15 cellular contexts compared by ENCODE assay signal in genomic region chr4:169103966-169104412, GRCh38.
DNase-seq lines count a peak whose midpoint lies in the region; ATAC-seq, FAIRE-seq and TF ChIP-seq lines count a peak whose summit lies in the region.
"Had no signal": no experiment of that assay in that cellular context is flagged by ENCODE, and none has a peak within 500 bp of the region (broad histone marks: within the 10 kb centered on the region; RNA-seq: fewer than 3 reads in every experiment).

No MANE protein-coding gene starts in this region.

- CTCF ChIA-PET in HepG2 (lab: Yijun Ruan, JAX; ENCODE audit: low intra/inter-chr PET ratio, low total read pairs), result no interaction called here
- CTCF ChIA-PET in CD8-positive, alpha-beta memory T cell (lab: Charles Lee), result no interaction called here

- H3K9me3 ChIP-seq in HepG2 (ENCODE audit: low read length) (no peaks in the 10 kb centered on the region), psoas muscle (no peaks in the 10 kb centered on the region)
- H3K9me3 ChIP-seq in CD8-positive, alpha-beta memory T cell (ENCODE audit: low read length), result no peaks in the 10 kb centered on the region

- no TSS peak for BruUV-seq in HepG2 (replicated peaks; lab: Mats Ljungman, UMichigan)

- H3K4me1 Mint-ChIP-seq in CD8-positive, alpha-beta memory T cell, result no peaks in the 10 kb centered on the region
- H3K4me1 Mint-ChIP-seq: activated CD4-positive, alpha-beta T cell treated with anti-CD3 and anti-CD28 coated beads for 36 hours; activated naive CD4-positive, alpha-beta T cell treated with anti-CD3 and anti-CD28 coated beads, Interleukin-2, amount 50 U/mL, for 24 hours; CD4-positive, CD25-positive, alpha-beta regulatory T cell had no signal

- no peak overlapping the region for H3K4me3 Mint-ChIP-seq in CD8-positive, alpha-beta memory T cell
- H3K4me3 Mint-ChIP-seq: activated CD4-positive, alpha-beta T cell treated with anti-CD3 and anti-CD28 coated beads for 36 hours; activated naive CD4-positive, alpha-beta T cell treated with anti-CD3 and anti-CD28 coated beads, Interleukin-2, amount 50 U/mL, for 24 hours; CD4-positive, CD25-positive, alpha-beta regulatory T cell had no signal

- H3K27ac Mint-ChIP-seq in CD8-positive, alpha-beta memory T cell, result no peak overlapping the region
- H3K27ac Mint-ChIP-seq: activated CD4-positive, alpha-beta T cell treated with anti-CD3 and anti-CD28 coated beads for 36 hours; activated naive CD4-positive, alpha-beta T cell treated with anti-CD3 and anti-CD28 coated beads, Interleukin-2, amount 50 U/mL, for 24 hours; CD4-positive, CD25-positive, alpha-beta regulatory T cell had no signal

- H3K4me2 ChIP-seq in HepG2 (ENCODE audit: low read depth, low read length), result no peak overlapping the region
- H3K4me2 ChIP-seq: KMS-11 had no signal

- H3K36me3 Mint-ChIP-seq in CD8-positive, alpha-beta memory T cell, result no peaks in the 10 kb centered on the region
- H3K36me3 Mint-ChIP-seq: activated naive CD4-positive, alpha-beta T cell treated with anti-CD3 and anti-CD28 coated beads, Interleukin-2, amount 50 U/mL, for 24 hours; CD4-positive, CD25-positive, alpha-beta regulatory T cell had no signal

- DNase-seq in COR-L47 (lab: John Stamatoyannopoulos, UW), result peak; percentile 78
- peak; percentile 87 for DNase-seq in M059J (ENCODE audit: low read depth)
- no peak for DNase-seq in HepG2 (ENCODE audit: low spot score)
- DNase-seq in CD8-positive, alpha-beta memory T cell, result no peak
- no peak for DNase-seq in superior temporal gyrus (ENCODE audit: extremely low spot score)
- no peak for DNase-seq in psoas muscle
- DNase-seq in MV-4-11 (lab: John Stamatoyannopoulos, UW), result no peak
- DNase-seq: activated CD4-positive, alpha-beta T cell treated with anti-CD3 and anti-CD28 coated beads for 36 hours; CD4-positive, CD25-positive, alpha-beta regulatory T cell; kidney glomerular epithelial cell had no signal

- intact Hi-C loops in HepG2 (cut with micrococcal nuclease; ENCODE audit: unreplicated experiment), result no loop called here
- intact Hi-C loops in psoas muscle (cut with DNase I), result no loop called here

- H3K27me3 Mint-ChIP-seq in CD8-positive, alpha-beta memory T cell, result peaks cover 0 to 19% of the 10 kb centered on the region in 2 donors

- TF ChIP-seq EP300 in HepG2 (IDR thresholded peaks at IDR 0.05; ENCODE audit: low read depth in 2 of 2, low read length in 2 of 2) (no peak), HepG2 (CRISPR knock-in tag; IDR thresholded peaks at IDR 0.05; ENCODE audit: borderline replicate concordance) (no peak)

- TF ChIP-seq RAD21 in HepG2 (CRISPR knock-in tag; IDR thresholded peaks at IDR 0.05), result no peak

- no peak overlapping the region for H3K9ac ChIP-seq in HepG2 (ENCODE audit: insufficient read depth, low read depth, low read length)
- H3K9ac ChIP-seq: KMS-11 had no signal

- peaks cover 26% of the 10 kb centered on the region for H3K4me1 ChIP-seq in HepG2 (ENCODE audit: insufficient read depth, low read length)
- H3K4me1 ChIP-seq in CD8-positive, alpha-beta memory T cell (ENCODE audit: insufficient read depth, low read length), result no peaks in the 10 kb centered on the region
- H3K4me1 ChIP-seq in psoas muscle, result peaks cover 3% of the 10 kb centered on the region

- TF ChIP-seq POLR2A in HepG2 (IDR thresholded peaks at IDR 0.05; ENCODE audit: insufficient read depth in 1 of 2, low read depth in 2 of 2, low read length in 2 of 2), result no peak

- H3K4me3 ChIP-seq in HepG2 (replicated peaks in 1 of 3; ENCODE audit: insufficient read depth in 1 of 3, low read depth in 2 of 3, low read length in 3 of 3) (no peak overlapping the region), psoas muscle (no peak overlapping the region)
- H3K4me3 ChIP-seq in CD8-positive, alpha-beta memory T cell (ENCODE audit: low read length), result no peak overlapping the region

- H4K20me1 ChIP-seq in HepG2 (ENCODE audit: insufficient read depth, low read length), result no peaks in the 10 kb centered on the region

- H3K36me3 ChIP-seq in HepG2 (replicated peaks in 1 of 2; ENCODE audit: control insufficient read depth in 1 of 2, insufficient read depth in 2 of 2, low read length in 2 of 2), result peaks cover 6 to 10% of the 10 kb centered on the region in 2 experiments; a peak in 3 of 5 replicates
- H3K36me3 ChIP-seq in CD8-positive, alpha-beta memory T cell (ENCODE audit: insufficient read depth, low read length), result no peaks in the 10 kb centered on the region
- H3K36me3 ChIP-seq in psoas muscle (ENCODE audit: insufficient read depth in 1 of 2, low read depth in 1 of 2), result peaks cover 4 to 39% of the 10 kb centered on the region in 2 donors

- H3K9me3 Mint-ChIP-seq in CD8-positive, alpha-beta memory T cell, result no peaks in the 10 kb centered on the region
- H3K9me3 Mint-ChIP-seq: activated naive CD4-positive, alpha-beta T cell treated with anti-CD3 and anti-CD28 coated beads, Interleukin-2, amount 50 U/mL, for 24 hours had no signal

- FAIRE-seq in HepG2 (lab: Jason Lieb, UNC), result no peak
- FAIRE-seq: endothelial cell of umbilical vein had no signal

- H2AFZ ChIP-seq in HepG2 (ENCODE audit: low read length), result no peak overlapping the region

- H3K79me2 ChIP-seq in HepG2 (ENCODE audit: insufficient read depth, low read length), result no peaks in the 10 kb centered on the region

- POLR2A ChIA-PET in HepG2 (lab: Yijun Ruan, JAX), result no interaction called here
- POLR2A ChIA-PET in CD8-positive, alpha-beta memory T cell (lab: Charles Lee), result no interaction called here

- WGBS in HepG2 (ENCODE audit: low lambda C conversion rate), result 90% methylated on average over 3 of the region's 3 CpGs
- 63 to 72% (median 64%) methylated on average over 3 of the region's 3 CpGs for WGBS in psoas muscle, 3 donors

- H3K27ac ChIP-seq in VCaP (peak overlapping the region; percentile 96), HepG2 (ENCODE audit: extremely low read length, insufficient read depth, low read length) (no peak overlapping the region), psoas muscle (no peak overlapping the region)
- no peak overlapping the region for H3K27ac ChIP-seq in CD8-positive, alpha-beta memory T cell (ENCODE audit: low read depth, low read length)
- H3K27ac ChIP-seq: KMS-11 had no signal

- no peak for TF ChIP-seq CTCF in VCaP (conservative IDR thresholded peaks at IDR 0.05)
- TF ChIP-seq CTCF in HepG2 (CRISPR knock-in tag; IDR thresholded peaks at IDR 0.05), result no peak
- no peak for TF ChIP-seq CTCF in psoas muscle (IDR thresholded peaks at IDR 0.05)

- in situ Hi-C loops in HepG2 (cut with HindIII; ENCODE audit: extremely low pct_ligation_motif_present, low pct_unique_long_range_greater_than_20kb), result no loop called here

- ATAC-seq in HepG2, result no peak
- no peak for ATAC-seq in psoas muscle
- ATAC-seq: activated CD4-positive, alpha-beta T cell treated with anti-CD3 and anti-CD28 coated beads for 36 hours; Right ventricle myocardium inferior had no signal

- H3K27me3 ChIP-seq in HepG2 (ENCODE audit: control insufficient read depth in 1 of 2, insufficient read depth in 2 of 2, low read length in 2 of 2) (no peaks in the 10 kb centered on the region; a peak in 1 of 5 replicates), psoas muscle (ENCODE audit: insufficient read depth in 3 of 3, low read length in 2 of 3) (no peaks in the 10 kb centered on the region)
- no peaks in the 10 kb centered on the region for H3K27me3 ChIP-seq in CD8-positive, alpha-beta memory T cell (ENCODE audit: insufficient read depth, low read length, poor library complexity, severe bottlenecking)

TF ChIP-seq in HepG2, 621 proteins besides CTCF, POLR2A, EP300 and RAD21:
- TF ChIP-seq MAZ (IDR thresholded peaks at IDR 0.05; ENCODE audit: borderline replicate concordance, low read depth, low read length) (no peak), MAZ (CRISPR knock-in tag; IDR thresholded peaks at IDR 0.05; ENCODE audit: low read depth) (no peak), BCL6 (CRISPR knock-in tag; IDR thresholded peaks at IDR 0.05) (peak; percentile 88)

Comparison
In these comparisons a context has a peak if more than half of its experiments do, and no peak if none do; other contexts are left out.
1. DNase-seq: peak in COR-L47 (single experiment) and M059J (single experiment); none in HepG2 (single experiment), CD8-positive, alpha-beta memory T cell (0 of 5), superior temporal gyrus (single experiment), psoas muscle (0 of 2) and MV-4-11 (single experiment).